ENCODE assay signal across 28 cellular contexts in genomic region chr17:14393723-14394122, GRCh38.
"Had no signal": no experiment of that assay in that cellular context is flagged by ENCODE, and none has a peak within 500 bp of the region (broad histone marks: within the 10 kb centered on the region; RNA-seq: fewer than 3 reads in every experiment).

No MANE protein-coding gene starts in this region.

- FAIRE-seq: colon, endometrium, endothelial cell of umbilical vein, frontal cortex had no signal

- H3K27ac ChIP-seq: colonic mucosa, coronary artery, dorsolateral prefrontal cortex, epithelial cell of prostate, esophagus muscularis mucosa, esophagus squamous epithelium, foreskin keratinocyte, gastrocnemius medialis, gastroesophageal sphincter, heart left ventricle, heart right ventricle had no signal

- H3K36me3 ChIP-seq: colonic mucosa, esophagus muscularis mucosa, esophagus squamous epithelium, gastrocnemius medialis, gastroesophageal sphincter, heart left ventricle, heart right ventricle had no signal

- H3K4me1 ChIP-seq: colonic mucosa, esophagus muscularis mucosa, esophagus squamous epithelium, foreskin keratinocyte, gastrocnemius medialis, gastroesophageal sphincter, heart left ventricle, heart right ventricle had no signal

- H3K27me3 ChIP-seq: colonic mucosa, esophagus muscularis mucosa, esophagus squamous epithelium, gastrocnemius medialis, gastroesophageal sphincter, heart left ventricle had no signal

- ATAC-seq: effector memory CD8-positive, alpha-beta T cell; esophagus mucosa; foreskin keratinocyte; gastrocnemius medialis; gastroesophageal sphincter; heart left ventricle; heart right ventricle had no signal

- H3K9me3 ChIP-seq: colonic mucosa, esophagus squamous epithelium, gastrocnemius medialis had no signal

- DNase-seq: colonic mucosa; cortex of kidney; dermis blood vessel endothelial cell; dorsolateral prefrontal cortex; effector CD4-positive, alpha-beta T cell; effector CD8-positive, alpha-beta T cell; effector memory CD4-positive, alpha-beta T cell; effector memory CD8-positive, alpha-beta T cell; endodermal cell; erythroblast; esophagus squamous epithelium; foreskin fibroblast; foreskin keratinocyte; foreskin melanocyte; gastrocnemius medialis; glutamatergic neuron; head of caudate nucleus; heart left ventricle; heart right ventricle had no signal

- H3K4me3 ChIP-seq: colonic mucosa, coronary artery, dorsolateral prefrontal cortex, esophagus muscularis mucosa, esophagus squamous epithelium, gastrocnemius medialis, gastroesophageal sphincter, heart left ventricle, heart right ventricle had no signal
